ENCODE assay signal across 8 cellular contexts in genomic region chr3:125766931-125767330, GRCh38.
DNase-seq lines count a peak whose midpoint lies in the region; ATAC-seq and TF ChIP-seq lines count a peak whose summit lies in the region.
"Not testable (repeated sequence)": the region's sequence is repeated elsewhere in the genome, so short reads cannot be mapped to it uniquely, and the experiment has no call there.

No MANE protein-coding gene starts in this region.

- not testable (repeated sequence) for H3K9me3 Mint-ChIP-seq in GM23338; activated T-helper 2 cell treated with anti-CD3 and anti-CD28 coated beads, Interferon-gamma antibody, Interleukin-2, Interleukin-4, amounts not matched to agents 10 μg/mL and 5 μg/mL and 100 μg/mL, durations not matched to agents 14 hours and 24 hours and 36 hours; chondrocyte (ENCODE audit: low read depth); natural killer cell

- H3K36me3 Mint-ChIP-seq in GM23338 (ENCODE audit: low read depth); activated T-helper 2 cell treated with anti-CD3 and anti-CD28 coated beads, Interferon-gamma antibody, Interleukin-2, Interleukin-4, amounts not matched to agents 10 μg/mL and 5 μg/mL and 100 μg/mL, durations not matched to agents 14 hours and 24 hours and 36 hours (ENCODE audit: low read depth); chondrocyte (ENCODE audit: low read depth); natural killer cell: not testable (repeated sequence)

- intact Hi-C loops in activated T-helper 2 cell treated with anti-CD3 and anti-CD28 coated beads, Interferon-gamma antibody, Interleukin-2, Interleukin-4, amounts not matched to agents 10 μg/mL and 5 μg/mL and 100 μg/mL, durations not matched to agents 14 hours and 24 hours and 36 hours (cut with micrococcal nuclease): loop anchor here (10.0 kb wide), 1 partner anchor 148 kb away; no protein-coding TSS in a partner anchor
- intact Hi-C loops in natural killer cell (cut with micrococcal nuclease); vagina (cut with DNase I): not testable (repeated sequence)

- H3K4me1 ChIP-seq in GM23338 (ENCODE audit: insufficient read depth); SK-N-SH (ENCODE audit: control insufficient read depth in 1 of 2, insufficient read depth in 2 of 2, low read depth in 1 of 2, low read length in 1 of 2); hepatocyte (ENCODE audit: insufficient read depth); vagina: not testable (repeated sequence)

- not testable (repeated sequence) for H3K79me2 ChIP-seq in GM23338 (replicated peaks; ENCODE audit: insufficient read depth); SK-N-SH (ENCODE audit: insufficient read depth); hepatocyte

- not testable (repeated sequence) for H3F3A ChIP-seq in GM23338 (replicated peaks; ENCODE audit: low read depth); SK-N-SH (replicated peaks; ENCODE audit: insufficient read depth)

- H3K4me1 Mint-ChIP-seq in GM23338 (peaks cover 31% of the 10 kb centered on the region), natural killer cell (peaks cover 15 to 17% of the 10 kb centered on the region in 2 donors)
- H3K4me1 Mint-ChIP-seq in activated T-helper 2 cell treated with anti-CD3 and anti-CD28 coated beads, Interferon-gamma antibody, Interleukin-2, Interleukin-4, amounts not matched to agents 10 μg/mL and 5 μg/mL and 100 μg/mL, durations not matched to agents 14 hours and 24 hours and 36 hours (ENCODE audit: low read depth); chondrocyte (ENCODE audit: low read depth): not testable (repeated sequence)

- not testable (repeated sequence) for TF ChIP-seq POLR2A in vagina (IDR thresholded peaks at IDR 0.05)

- not testable (repeated sequence) for H3K27ac ChIP-seq in GM23338 (ENCODE audit: low read depth); SK-N-SH (ENCODE audit: low read depth in 2 of 2, low read length in 1 of 2)
- H3K27ac ChIP-seq in hepatocyte (peak overlapping the region; percentile 80), vagina (peak overlapping the region; percentile 69)

- not testable (repeated sequence) for H3K36me3 ChIP-seq in GM23338 (ENCODE audit: insufficient read depth); SK-N-SH (replicated peaks in 1 of 2; ENCODE audit: control insufficient read depth in 1 of 2, insufficient read depth in 2 of 2, low read length in 1 of 2); hepatocyte (replicated peaks; ENCODE audit: insufficient read depth, low read depth); vagina

- not testable (repeated sequence) for H2AFZ ChIP-seq in GM23338
- 0 out of 2 replicates have a peak overlapping the region, but pooled peaks have one; percentile 91 for H2AFZ ChIP-seq in SK-N-SH (ENCODE audit: low read depth)
- H2AFZ ChIP-seq in hepatocyte: peak overlapping the region; percentile 91

- ATAC-seq in GM23338, natural killer cell: not testable (repeated sequence)

- H3K4me2 ChIP-seq in GM23338: peak overlapping the region; percentile 88
- peak overlapping the region; percentile 88 for H3K4me2 ChIP-seq in SK-N-SH
- peak overlapping the region; percentile 94 for H3K4me2 ChIP-seq in hepatocyte

- H3K27ac Mint-ChIP-seq in GM23338; activated T-helper 2 cell treated with anti-CD3 and anti-CD28 coated beads, Interferon-gamma antibody, Interleukin-2, Interleukin-4, amounts not matched to agents 10 μg/mL and 5 μg/mL and 100 μg/mL, durations not matched to agents 14 hours and 24 hours and 36 hours; chondrocyte (ENCODE audit: unreplicated experiment): not testable (repeated sequence)
- peak overlapping the region; percentile 23 to 58 for H3K27ac Mint-ChIP-seq in natural killer cell

- H3K27me3 Mint-ChIP-seq in GM23338 (ENCODE audit: insufficient read depth, low read depth, poor library complexity) (peaks cover 36% of the 10 kb centered on the region), chondrocyte (ENCODE audit: low read depth) (peaks cover 42% of the 10 kb centered on the region), natural killer cell (ENCODE audit: low read depth in 2 of 2) (peaks cover 15 to 21% of the 10 kb centered on the region in 2 donors)
- peaks cover 34% of the 10 kb centered on the region for H3K27me3 Mint-ChIP-seq in activated T-helper 2 cell treated with anti-CD3 and anti-CD28 coated beads, Interferon-gamma antibody, Interleukin-2, Interleukin-4, amounts not matched to agents 10 μg/mL and 5 μg/mL and 100 μg/mL, durations not matched to agents 14 hours and 24 hours and 36 hours (ENCODE audit: low read depth)

- not testable (repeated sequence) for H4K20me1 ChIP-seq in GM23338 (replicated peaks; ENCODE audit: insufficient read depth); SK-N-SH (ENCODE audit: insufficient read depth); hepatocyte (ENCODE audit: insufficient read depth, poor library complexity, severe bottlenecking)

- not testable (repeated sequence) for TF ChIP-seq CTCF in GM23338 (conservative IDR thresholded peaks at IDR 0.05; ENCODE audit: low read depth in 2 of 2); SK-N-SH (IDR thresholded peaks at IDR 0.05); chondrocyte (IDR thresholded peaks at IDR 0.05); hepatocyte (IDR thresholded peaks at IDR 0.05; ENCODE audit: poor library complexity); natural killer cell (IDR thresholded peaks at IDR 0.05); vagina (IDR thresholded peaks at IDR 0.05)

- TF ChIP-seq RAD21 in SK-N-SH (IDR thresholded peaks at IDR 0.05; ENCODE audit: low read length): not testable (repeated sequence)

- H3K4me3 ChIP-seq in GM23338: peak overlapping the region; percentile 78
- peak overlapping the region in 1 of 2 experiments; percentile 50; a peak in 3 of 4 replicates for H3K4me3 ChIP-seq in SK-N-SH (ENCODE audit: low read depth in 2 of 2, low read length in 1 of 2)
- H3K4me3 ChIP-seq in hepatocyte: peak overlapping the region; percentile 87
- peak overlapping the region; percentile 56 to 59 for H3K4me3 ChIP-seq in vagina

- not testable (repeated sequence) for H3K9me2 ChIP-seq in GM23338 (ENCODE audit: insufficient read depth); SK-N-SH; hepatocyte (replicated peaks; ENCODE audit: insufficient read depth)

- POLR2A ChIA-PET in SK-N-SH (lab: Yijun Ruan, JAX): not testable (repeated sequence)

- not testable (repeated sequence) for TF ChIP-seq EP300 in SK-N-SH (IDR thresholded peaks at IDR 0.05; ENCODE audit: borderline replicate concordance in 1 of 2, low read depth in 1 of 2, low read length in 1 of 2)

- H3K9me3 ChIP-seq in SK-N-SH; hepatocyte (ENCODE audit: low read depth); vagina: not testable (repeated sequence)

- 52% methylated on average over 7 of the region's 23 CpGs for WGBS in SK-N-SH (ENCODE audit: low lambda C conversion rate)
- 50% methylated on average over 5 of the region's 23 CpGs for WGBS in hepatocyte (ENCODE audit: low lambda C conversion rate, missing lambda C conversion rate)

- H3K4me3 Mint-ChIP-seq in GM23338 (peak overlapping the region; percentile 76), chondrocyte (ENCODE audit: unreplicated experiment) (peak overlapping the region; percentile 67), natural killer cell (peak overlapping the region; percentile 90)
- H3K4me3 Mint-ChIP-seq in activated T-helper 2 cell treated with anti-CD3 and anti-CD28 coated beads, Interferon-gamma antibody, Interleukin-2, Interleukin-4, amounts not matched to agents 10 μg/mL and 5 μg/mL and 100 μg/mL, durations not matched to agents 14 hours and 24 hours and 36 hours (ENCODE audit: low read depth): peak overlapping the region; percentile 68

- peak; percentile 15 for DNase-seq in GM23338 (ENCODE audit: low spot score)
- DNase-seq in SK-N-SH: peak; percentile 48
- DNase-seq in activated T-helper 2 cell treated with anti-CD3 and anti-CD28 coated beads, Interferon-gamma antibody, Interleukin-2, Interleukin-4, amounts not matched to agents 10 μg/mL and 5 μg/mL and 100 μg/mL, durations not matched to agents 14 hours and 24 hours and 36 hours (ENCODE audit: low spot score); chondrocyte (ENCODE audit: low spot score); natural killer cell; vagina (ENCODE audit: extremely low spot score in 2 of 2): not testable (repeated sequence)
- DNase-seq in hepatocyte (ENCODE audit: low spot score): peak; percentile 10
- peak; percentile 3 for DNase-seq in stimulated activated CD4-positive, alpha-beta T cell treated with anti-CD3 and anti-CD28 coated beads, Interleukin-12 subunit alpha, Interleukin-12 subunit beta, amount 100 ng/mL, for 4 hours

- CTCF ChIA-PET in SK-N-SH (lab: Yijun Ruan, JAX): interaction anchor here (0.6 to 1.0 kb wide), 15 partner anchors 8 to 367 kb away, joined by 3 to 5 read pairs (median 3); no protein-coding TSS in a partner anchor

- not testable (repeated sequence) for H3K9ac ChIP-seq in SK-N-SH

- H3K27me3 ChIP-seq in GM23338 (ENCODE audit: insufficient read depth): peaks cover 24% of the 10 kb centered on the region
- not testable (repeated sequence) for H3K27me3 ChIP-seq in SK-N-SH (ENCODE audit: insufficient read depth); hepatocyte; vagina
